In genomic region chr2:83155826-83156225, GRCh38 we compare ENCODE assay signal across 28 cellular contexts.
"Had no signal": no experiment of that assay in that cellular context is flagged by ENCODE, and none has a peak within 500 bp of the region (broad histone marks: within the 10 kb centered on the region; RNA-seq: fewer than 3 reads in every experiment).

No MANE protein-coding gene starts in this region.

- H3K9me3 ChIP-seq: colonic mucosa, esophagus muscularis mucosa, esophagus squamous epithelium, gastrocnemius medialis, gastroesophageal sphincter, heart left ventricle, heart right ventricle had no signal

- H3K4me1 ChIP-seq: colonic mucosa, esophagus muscularis mucosa, esophagus squamous epithelium, foreskin keratinocyte, gastrocnemius medialis, gastroesophageal sphincter, heart left ventricle, heart right ventricle had no signal

- H3K27me3 ChIP-seq: colonic mucosa, dorsolateral prefrontal cortex, esophagus muscularis mucosa, esophagus squamous epithelium, foreskin keratinocyte, gastrocnemius medialis, gastroesophageal sphincter, heart left ventricle, heart right ventricle had no signal

- H3K27ac ChIP-seq: colonic mucosa, coronary artery, dorsolateral prefrontal cortex, epithelial cell of prostate, esophagus muscularis mucosa, esophagus squamous epithelium, foreskin keratinocyte, gastrocnemius medialis, gastroesophageal sphincter, heart left ventricle, heart right ventricle had no signal

- DNase-seq: colonic mucosa; cortex of kidney; dermis blood vessel endothelial cell; dorsolateral prefrontal cortex; effector CD4-positive, alpha-beta T cell; effector CD8-positive, alpha-beta T cell; effector memory CD4-positive, alpha-beta T cell; effector memory CD8-positive, alpha-beta T cell; endodermal cell; erythroblast; esophagus squamous epithelium; foreskin fibroblast; foreskin keratinocyte; foreskin melanocyte; gastrocnemius medialis; glutamatergic neuron; head of caudate nucleus; heart left ventricle; heart right ventricle had no signal

- ATAC-seq: effector memory CD8-positive, alpha-beta T cell; esophagus mucosa; foreskin keratinocyte; gastrocnemius medialis; gastroesophageal sphincter; heart left ventricle; heart right ventricle had no signal

- H3K36me3 ChIP-seq: colonic mucosa, esophagus muscularis mucosa, esophagus squamous epithelium, gastrocnemius medialis, gastroesophageal sphincter, heart left ventricle, heart right ventricle had no signal

- H3K4me3 ChIP-seq: colonic mucosa, coronary artery, dorsolateral prefrontal cortex, esophagus muscularis mucosa, esophagus squamous epithelium, gastrocnemius medialis, gastroesophageal sphincter, heart left ventricle, heart right ventricle had no signal

- FAIRE-seq: colon, endometrium, endothelial cell of umbilical vein, frontal cortex had no signal
